ENCODE assay signal across 9 cellular contexts in the genomic region with DNA sequence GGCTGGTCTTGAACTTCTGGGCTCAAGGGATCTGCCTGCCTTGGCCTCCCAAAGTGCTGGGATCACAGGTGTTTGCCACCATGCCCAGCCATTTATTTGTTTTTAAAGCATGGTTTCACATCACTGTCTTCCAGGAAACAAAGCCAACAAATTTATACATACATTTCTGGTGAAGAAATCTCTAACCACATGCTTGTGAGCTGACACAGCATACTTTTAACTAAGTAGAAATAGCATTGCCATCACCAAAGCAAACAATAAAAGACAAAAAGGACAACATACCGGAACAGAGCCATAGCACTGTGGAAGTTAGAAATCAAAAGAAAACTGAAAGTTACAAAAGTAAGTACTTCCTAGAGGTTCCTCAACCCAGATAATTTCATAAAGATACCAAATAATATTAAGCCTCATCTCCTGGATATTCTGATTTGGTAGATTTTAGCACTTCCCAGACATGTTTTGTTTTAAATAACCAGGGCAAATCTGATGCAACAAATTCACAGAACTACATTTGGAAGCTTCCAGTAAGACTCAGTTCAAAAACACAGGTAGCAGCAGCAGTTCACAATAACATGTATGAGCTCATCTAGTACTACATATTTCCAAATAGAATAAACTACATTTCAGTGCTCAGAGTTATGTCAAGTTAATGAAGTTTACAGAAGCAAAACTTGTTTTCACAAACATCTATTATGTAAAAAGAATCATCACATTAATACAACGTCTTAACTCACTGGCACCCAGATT.
DNase-seq lines count a peak whose midpoint lies in the region; ATAC-seq and TF ChIP-seq lines count a peak whose summit lies in the region.
"Had no signal": no experiment of that assay in that cellular context is flagged by ENCODE, and none has a peak within 500 bp of the region (broad histone marks: within the 10 kb centered on the region; RNA-seq: fewer than 3 reads in every experiment).

No MANE protein-coding gene starts in this region.

- DNase-seq in CD8-positive, alpha-beta T cell = no peak
- DNase-seq in LNCaP clone FGC (ENCODE audit: low read depth) (peak; percentile 91), naive B cell (no peak), NCI-H526 treated with DMSO at 0.1 percent for 48 hours (lab: John Stamatoyannopoulos, UW) (no peak)
- DNase-seq in central memory CD8-positive, alpha-beta T cell (ENCODE audit: low spot score in 2 of 2) = no peak
- DNase-seq: naive thymus-derived CD4-positive, alpha-beta T cell had no signal

- peak overlapping the region; percentile 53 for H3K4me3 Mint-ChIP-seq in CD8-positive, alpha-beta T cell
- H3K4me3 Mint-ChIP-seq in central memory CD8-positive, alpha-beta T cell = no peak overlapping the region
- no peak overlapping the region for H3K4me3 Mint-ChIP-seq in naive B cell

- no peaks in the 10 kb centered on the region for H3K4me1 ChIP-seq in CD8-positive, alpha-beta T cell (ENCODE audit: insufficient read depth, low read length)

- H3K9me3 ChIP-seq in CD8-positive, alpha-beta T cell (ENCODE audit: low read length) = no peaks in the 10 kb centered on the region

- no peaks in the 10 kb centered on the region for H3K36me3 ChIP-seq in CD8-positive, alpha-beta T cell (ENCODE audit: insufficient read depth, low read length)

- no peaks in the 10 kb centered on the region for H3K9me3 Mint-ChIP-seq in CD8-positive, alpha-beta T cell
- H3K9me3 Mint-ChIP-seq in central memory CD8-positive, alpha-beta T cell = no peaks in the 10 kb centered on the region
- no peaks in the 10 kb centered on the region for H3K9me3 Mint-ChIP-seq in naive B cell
- H3K9me3 Mint-ChIP-seq: naive thymus-derived CD4-positive, alpha-beta T cell had no signal

- peaks cover 45% of the 10 kb centered on the region for H3K36me3 Mint-ChIP-seq in CD8-positive, alpha-beta T cell
- peaks cover 36% of the 10 kb centered on the region for H3K36me3 Mint-ChIP-seq in central memory CD8-positive, alpha-beta T cell (ENCODE audit: insufficient read depth)
- peaks cover 13 to 37% of the 10 kb centered on the region in 2 donors for H3K36me3 Mint-ChIP-seq in naive B cell

- no peak overlapping the region for H3K4me3 ChIP-seq in CD8-positive, alpha-beta T cell (ENCODE audit: low read depth, low read length)
- H3K4me3 ChIP-seq in LNCaP clone FGC (ENCODE audit: low read depth, low read length) = no peak overlapping the region

- CTCF ChIA-PET in CD8-positive, alpha-beta T cell (lab: Charles Lee) = interaction anchor here (1.2 to 1.3 kb wide), 2 partner anchors 178 to 620 kb away, joined by 3 read pairs; no protein-coding TSS in a partner anchor

- no peak for TF ChIP-seq CTCF in CD8-positive, alpha-beta T cell (IDR thresholded peaks at IDR 0.05)
- TF ChIP-seq CTCF in LNCaP clone FGC (IDR thresholded peaks at IDR 0.05; ENCODE audit: control insufficient read depth, extremely low read depth, insufficient read depth) = no peak

- no peaks in the 10 kb centered on the region for H3K27me3 Mint-ChIP-seq in CD8-positive, alpha-beta T cell (ENCODE audit: low read depth)
- H3K27me3 Mint-ChIP-seq in central memory CD8-positive, alpha-beta T cell = no peaks in the 10 kb centered on the region
- no peaks in the 10 kb centered on the region for H3K27me3 Mint-ChIP-seq in naive B cell
- H3K27me3 Mint-ChIP-seq: naive thymus-derived CD4-positive, alpha-beta T cell had no signal

- H3K27me3 ChIP-seq in CD8-positive, alpha-beta T cell (ENCODE audit: insufficient read depth, low read length) = no peaks in the 10 kb centered on the region

- POLR2A ChIA-PET in CD8-positive, alpha-beta T cell (lab: Charles Lee) = no interaction called here

- intact Hi-C loops in CD8-positive, alpha-beta T cell (cut with DNase I, micrococcal nuclease) = no loop called here

- H3K27ac Mint-ChIP-seq in CD8-positive, alpha-beta T cell = peak overlapping the region; percentile 37
- peak overlapping the region; percentile 67 for H3K27ac Mint-ChIP-seq in central memory CD8-positive, alpha-beta T cell (ENCODE audit: low read depth)
- H3K27ac Mint-ChIP-seq in naive B cell = peak overlapping the region; percentile 15 to 79 (median 42)

- H3K27ac ChIP-seq in CD8-positive, alpha-beta T cell (ENCODE audit: low read depth, low read length) = no peak overlapping the region

- peaks cover 8% of the 10 kb centered on the region for H3K4me1 Mint-ChIP-seq in CD8-positive, alpha-beta T cell (ENCODE audit: low read depth)
- H3K4me1 Mint-ChIP-seq in central memory CD8-positive, alpha-beta T cell = peaks cover 10% of the 10 kb centered on the region
- H3K4me1 Mint-ChIP-seq in naive B cell = peaks cover 12 to 33% (median 18%) of the 10 kb centered on the region in 3 donors

- ATAC-seq in CD8-positive, alpha-beta T cell = no peak
- no peak for ATAC-seq in central memory CD8-positive, alpha-beta T cell (replicated peaks; ENCODE audit: extremely low read depth, poor library complexity, severe bottlenecking)
- no peak for ATAC-seq in naive B cell (ENCODE audit: low read depth in 2 of 2)
- ATAC-seq in GM18861 (IDR thresholded peaks at IDR 0.05; ENCODE audit: unreplicated experiment) = no peak
- no peak for ATAC-seq in HG03095 (IDR thresholded peaks at IDR 0.05; ENCODE audit: unreplicated experiment)
- no peak for ATAC-seq in GM19395 (IDR thresholded peaks at IDR 0.05; ENCODE audit: unreplicated experiment)
- ATAC-seq: naive thymus-derived CD4-positive, alpha-beta T cell had no signal
